In the genomic region with DNA sequence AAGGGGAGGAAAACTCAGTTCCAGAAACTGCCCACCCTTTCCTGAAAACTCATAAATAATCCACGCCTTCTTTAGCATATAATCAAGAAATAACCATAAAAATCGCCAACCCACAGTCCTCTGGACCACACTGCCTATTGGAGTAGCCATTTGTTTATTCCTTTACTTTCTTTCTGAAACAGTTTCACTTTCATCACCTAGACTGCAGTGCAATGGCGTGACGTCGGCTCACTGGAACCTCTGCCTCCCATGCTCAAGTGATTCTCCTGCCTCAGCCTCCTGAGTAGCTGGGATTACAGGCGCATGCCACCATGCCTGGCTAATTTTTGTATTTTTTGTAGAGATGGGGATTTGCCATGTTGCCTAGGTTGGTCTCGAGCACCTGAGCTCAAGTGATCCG, we compare ENCODE assay signal across 21 cellular contexts. TPM values are rescaled to one million over a fixed set of nuclear protein-coding genes. Genes with fewer than 3 reads are reported as not detected.
DNase-seq lines count a peak whose midpoint lies in the region; ATAC-seq and TF ChIP-seq lines count a peak whose summit lies in the region.
"Had no signal": no experiment of that assay in that cellular context is flagged by ENCODE, and none has a peak within 500 bp of the region (broad histone marks: within the 10 kb centered on the region; RNA-seq: fewer than 3 reads in every experiment).

No MANE protein-coding gene starts in this region.

- DNase-seq in Daoy (ENCODE audit: low read depth) (peak; percentile 46), OCI-M1 (lab: John Stamatoyannopoulos, UW) (peak; percentile 35), endodermal cell (peak; percentile 3), GM23248 (no peak), kidney tubule cell (ENCODE audit: low spot score) (no peak), left colon (no peak)
- peak; percentile 8 for DNase-seq in stimulated activated CD8-positive, alpha-beta memory T cell treated with anti-CD3 and anti-CD28 coated beads, Interleukin-4, amount 100 ng/mL, for 48 hours
- no peak for DNase-seq in activated CD8-positive, alpha-beta T cell treated with anti-CD3 and anti-CD28 coated beads for 36 hours
- DNase-seq: Calu3; CD8-positive, alpha-beta T cell; NCI-H1105 treated with DMSO at 0.1 percent for 48 hours; NCI-H187; NCI-H2107; NCI-H510A; NCI-H748 treated with DMSO at 0.1 percent for 48 hours; SHP77 treated with DMSO at 0.1 percent for 48 hours; SK-N-SH had no signal

- no peaks in the 10 kb centered on the region for H3K36me3 ChIP-seq in endodermal cell (ENCODE audit: control insufficient read depth, insufficient read depth, low read length)
- H3K36me3 ChIP-seq in GM23248 (ENCODE audit: low read depth), result no peaks in the 10 kb centered on the region
- H3K36me3 ChIP-seq: BLaER1 had no signal

- H3K79me2 ChIP-seq in GM23248 (ENCODE audit: insufficient read depth), result no peaks in the 10 kb centered on the region

- POLR2A ChIA-PET in activated CD8-positive, alpha-beta T cell treated with anti-CD3 and anti-CD28 coated beads for 36 hours (lab: Charles Lee), result no interaction called here

- H3F3A ChIP-seq in GM23248 (ENCODE audit: insufficient read depth), result no peaks in the 10 kb centered on the region

- in situ Hi-C loops in GM23248 (cut with MboI), result no loop called here

- no peak overlapping the region for H3K4me2 ChIP-seq in GM23248 (ENCODE audit: unreplicated experiment)
- H3K4me2 ChIP-seq: A549, BLaER1, GM23338, SK-N-SH had no signal

- H3K4me1 Mint-ChIP-seq in endodermal cell, result peaks cover 8% of the 10 kb centered on the region
- no peaks in the 10 kb centered on the region for H3K4me1 Mint-ChIP-seq in activated CD8-positive, alpha-beta T cell treated with anti-CD3 and anti-CD28 coated beads for 36 hours (ENCODE audit: low read depth)

- H3K4me3 ChIP-seq in endodermal cell (ENCODE audit: low read length) (no peak overlapping the region), GM23248 (no peak overlapping the region)
- H3K4me3 ChIP-seq: A549, BLaER1, GM23338 had no signal

- CTCF ChIA-PET in activated CD8-positive, alpha-beta T cell treated with anti-CD3 and anti-CD28 coated beads for 36 hours (lab: Charles Lee), result no interaction called here

- H3K4me3 Mint-ChIP-seq in endodermal cell, result no peak overlapping the region
- H3K4me3 Mint-ChIP-seq in activated CD8-positive, alpha-beta T cell treated with anti-CD3 and anti-CD28 coated beads for 36 hours, result no peak overlapping the region
- H3K4me3 Mint-ChIP-seq: CD8-positive, alpha-beta T cell; GM23338 had no signal

- 94 to 98% methylated on average over 8 of the region's 8 CpGs for WGBS in endodermal cell (ENCODE audit: insufficient coverage in 1 of 2, insufficient read length in 1 of 2), 2 experiments
- WGBS in GM23248 (ENCODE audit: low coverage in 1 of 2, low lambda C conversion rate in 2 of 2, missing lambda C conversion rate in 2 of 2), 2 experiments, result 69 to 80% methylated on average over 8 of the region's 8 CpGs

- no peak overlapping the region for H3K27ac Mint-ChIP-seq in endodermal cell
- no peak overlapping the region for H3K27ac Mint-ChIP-seq in activated CD8-positive, alpha-beta T cell treated with anti-CD3 and anti-CD28 coated beads for 36 hours
- H3K27ac Mint-ChIP-seq: CD8-positive, alpha-beta T cell; GM23338 had no signal

- H3K9me2 ChIP-seq in GM23248 (ENCODE audit: insufficient read depth), result no peaks in the 10 kb centered on the region
- H3K9me2 ChIP-seq: SK-N-SH had no signal

- no peak for ATAC-seq in activated CD8-positive, alpha-beta T cell treated with anti-CD3 and anti-CD28 coated beads for 36 hours
- ATAC-seq in left colon, result no peak
- ATAC-seq: A549; CD8-positive, alpha-beta T cell; GM23338; HCT116 had no signal

- H3K27me3 Mint-ChIP-seq in endodermal cell (ENCODE audit: insufficient read depth), result no peaks in the 10 kb centered on the region
- peaks cover 4% of the 10 kb centered on the region for H3K27me3 Mint-ChIP-seq in activated CD8-positive, alpha-beta T cell treated with anti-CD3 and anti-CD28 coated beads for 36 hours

- H3K4me1 ChIP-seq in endodermal cell (ENCODE audit: control insufficient read depth, insufficient read depth, low read length) (no peaks in the 10 kb centered on the region), GM23248 (ENCODE audit: insufficient read depth) (no peaks in the 10 kb centered on the region)

- peaks cover 15% of the 10 kb centered on the region for H3K9me3 ChIP-seq in endodermal cell (ENCODE audit: control insufficient read depth, low read length)
- H3K9me3 ChIP-seq in GM23248 (ENCODE audit: low read depth), result no peaks in the 10 kb centered on the region
- H3K9me3 ChIP-seq: A549, SK-N-SH had no signal

- H3K27ac ChIP-seq in endodermal cell (ENCODE audit: low read depth, low read length), result no peak overlapping the region
- no peak overlapping the region for H3K27ac ChIP-seq in GM23248
- H3K27ac ChIP-seq: A549, BLaER1 had no signal

- intact Hi-C loops in activated CD8-positive, alpha-beta T cell treated with anti-CD3 and anti-CD28 coated beads for 36 hours (cut with micrococcal nuclease), result no loop called here
- intact Hi-C loops in left colon (cut with DNase I, micrococcal nuclease), result no loop called here

- H2AFZ ChIP-seq in GM23248, result no peak overlapping the region
- H2AFZ ChIP-seq: GM23338 had no signal

- H3K9ac ChIP-seq in endodermal cell (ENCODE audit: extremely low read depth, low read length, poor library complexity, severe bottlenecking) (no peak overlapping the region), GM23248 (no peak overlapping the region)
- H3K9ac ChIP-seq: BLaER1, SK-N-SH had no signal

- H3K36me3 Mint-ChIP-seq in endodermal cell (ENCODE audit: low read depth), result no peaks in the 10 kb centered on the region
- no peaks in the 10 kb centered on the region for H3K36me3 Mint-ChIP-seq in activated CD8-positive, alpha-beta T cell treated with anti-CD3 and anti-CD28 coated beads for 36 hours (ENCODE audit: low read depth)
- H3K36me3 Mint-ChIP-seq: CD8-positive, alpha-beta T cell had no signal

- TF ChIP-seq CTCF in endodermal cell (conservative IDR thresholded peaks at IDR 0.05), result no peak
- TF ChIP-seq CTCF in activated CD8-positive, alpha-beta T cell treated with anti-CD3 and anti-CD28 coated beads for 36 hours (IDR thresholded peaks at IDR 0.05), result no peak

- H3K27me3 ChIP-seq in endodermal cell (ENCODE audit: control insufficient read depth, insufficient read depth, low read length, poor library complexity, severe bottlenecking) (no peaks in the 10 kb centered on the region), GM23248 (replicated peaks; ENCODE audit: insufficient read depth) (no peaks in the 10 kb centered on the region; the same call in 1 of the 2 replicates)
- H3K27me3 ChIP-seq: BLaER1 had no signal

- H4K20me1 ChIP-seq in GM23248 (ENCODE audit: insufficient read depth), result no peaks in the 10 kb centered on the region
- H4K20me1 ChIP-seq: BLaER1 had no signal

- H3K9me3 Mint-ChIP-seq in endodermal cell, result peaks cover 8% of the 10 kb centered on the region
- H3K9me3 Mint-ChIP-seq in activated CD8-positive, alpha-beta T cell treated with anti-CD3 and anti-CD28 coated beads for 36 hours, result no peaks in the 10 kb centered on the region
- H3K9me3 Mint-ChIP-seq: CD8-positive, alpha-beta T cell had no signal

RNA-seq across cellular contexts. Expression of a gene that starts 44.2 kb away (rescaled TPM):
- 3.5 and 4.2 TPM in 2 replicates for total RNA-seq in Daoy (2014; rRNA removed; shearing (Covaris generic))
- 10 to 100 TPM in 1 of 2 donors, 1 to 10 TPM in 1; 9.5 to 11.7 TPM for total RNA-seq in endodermal cell
- 9.5 TPM for polyA plus RNA-seq in endodermal cell (2013, experiment 1 of 2)
- polyA plus RNA-seq in endodermal cell (2013, experiment 2 of 2), result 8.2 TPM
- 0.11 and 0.76 TPM in 2 replicates for total RNA-seq in GM23248 (2014; rRNA removed; shearing (Covaris generic))
- polyA plus RNA-seq in GM23248 (2016; fragmentation: Nextera tagmentation; extraction: Ambion mirVana), result 0.20 and 0.53 TPM in 2 replicates
- under 1 TPM; 0.31 to 0.59 TPM for total RNA-seq in activated CD8-positive, alpha-beta T cell treated with anti-CD3 and anti-CD28 coated beads for 36 hours
- total RNA-seq in left colon, result 100 to 1,000 TPM; 125 to 135 TPM

Comparison
In these comparisons a context has a peak if more than half of its experiments do, and no peak if none do; other contexts are left out.
1. DNase-seq: peak in Daoy (single experiment), OCI-M1 (single experiment), endodermal cell (single experiment) and stimulated activated CD8-positive, alpha-beta memory T cell treated with anti-CD3 and anti-CD28 coated beads, Interleukin-4, amount 100 ng/mL, for 48 hours (single experiment); none in GM23248 (single experiment), activated CD8-positive, alpha-beta T cell treated with anti-CD3 and anti-CD28 coated beads for 36 hours (single experiment), kidney tubule cell (single experiment) and left colon (0 of 2).
2. RNA of a gene that starts 44.2 kb away (total RNA-seq): 125 to 135 TPM in left colon; 9.5 to 11.7 TPM in endodermal cell, 3.5 to 4.2 TPM in Daoy, 0.31 to 0.59 TPM in activated CD8-positive, alpha-beta T cell treated with anti-CD3 and anti-CD28 coated beads for 36 hours and 0.11 to 0.76 TPM in GM23248; every median in the first group is over 4 times any median in the second.